ENCODE assay signal across 8 cellular contexts in genomic region chr17:21213005-21213404, GRCh38. TPM values are rescaled to one million over a fixed set of nuclear protein-coding genes. Genes with fewer than 3 reads are reported as not detected.
A peak's percentile ranks its signal among the peaks of the same experiment; 100 is the strongest.
DNase-seq lines count a peak whose midpoint lies in the region.

No MANE protein-coding gene starts in this region.

- no peaks in the 10 kb centered on the region for H3K27me3 ChIP-seq in stomach smooth muscle (ENCODE audit: control insufficient read depth in 1 of 2, insufficient read depth in 2 of 2, low read length in 2 of 2)

- DNase-seq in T-helper 1 cell (no peak), immature natural killer cell (no peak), HK-2 (ENCODE audit: unreplicated experiment) (no peak), NOMO-1 (lab: John Stamatoyannopoulos, UW; ENCODE audit: unreplicated experiment in 2 of 2) (no peak)
- no peak for DNase-seq in NK-92 treated with Interleukin-12 subunit alpha and Interleukin-12 subunit beta, amount 100 ng/mL, for 24 hours (lab: John Stamatoyannopoulos, UW)

- peak overlapping the region; percentile 93 for H3K4me3 ChIP-seq in stomach smooth muscle (ENCODE audit: low read length in 2 of 2)

- peaks cover 6 to 11% of the 10 kb centered on the region in 2 donors for H3K36me3 ChIP-seq in stomach smooth muscle (ENCODE audit: control insufficient read depth in 2 of 2, insufficient read depth in 2 of 2, low read length in 2 of 2)

- peak overlapping the region; percentile 91 for H3K27ac ChIP-seq in stomach smooth muscle (ENCODE audit: low read length)

- H3K4me1 ChIP-seq in stomach smooth muscle (ENCODE audit: control insufficient read depth, insufficient read depth, low read length) = peaks cover 33% of the 10 kb centered on the region

- peak overlapping the region; percentile 94 for H3K27ac Mint-ChIP-seq in T-helper 1 cell treated with Interleukin-12 subunit alpha and Interleukin-12 subunit beta and Interleukin-4 antibody, amounts not matched to agents 30 μg/mL and 1 μg/mL, for 36 hours
- peak overlapping the region; percentile 91 for H3K27ac Mint-ChIP-seq in activated naive CD8-positive, alpha-beta T cell
- peak overlapping the region; percentile 83 to 93 (median 91) for H3K27ac Mint-ChIP-seq in immature natural killer cell

- H3K4me3 Mint-ChIP-seq in T-helper 1 cell treated with Interleukin-12 subunit alpha and Interleukin-12 subunit beta and Interleukin-4 antibody, amounts not matched to agents 30 μg/mL and 1 μg/mL, for 36 hours = peak overlapping the region; percentile 94
- H3K4me3 Mint-ChIP-seq in activated naive CD8-positive, alpha-beta T cell = peak overlapping the region; percentile 96
- peak overlapping the region; percentile 89 to 92 (median 92) for H3K4me3 Mint-ChIP-seq in immature natural killer cell

- no peaks in the 10 kb centered on the region for H3K9me3 ChIP-seq in stomach smooth muscle (ENCODE audit: control insufficient read depth in 2 of 2, low read length in 2 of 2)

- peaks cover 9% of the 10 kb centered on the region for H3K36me3 Mint-ChIP-seq in T-helper 1 cell treated with Interleukin-12 subunit alpha and Interleukin-12 subunit beta and Interleukin-4 antibody, amounts not matched to agents 30 μg/mL and 1 μg/mL, for 36 hours (ENCODE audit: low read depth)
- H3K36me3 Mint-ChIP-seq in activated naive CD8-positive, alpha-beta T cell = peaks cover 5% of the 10 kb centered on the region
- peaks cover 0 to 4% (median 0%) of the 10 kb centered on the region in 3 donors for H3K36me3 Mint-ChIP-seq in immature natural killer cell

- no peaks in the 10 kb centered on the region for H3K27me3 Mint-ChIP-seq in T-helper 1 cell treated with Interleukin-12 subunit alpha and Interleukin-12 subunit beta and Interleukin-4 antibody, amounts not matched to agents 30 μg/mL and 1 μg/mL, for 36 hours (ENCODE audit: low read depth)
- H3K27me3 Mint-ChIP-seq in activated naive CD8-positive, alpha-beta T cell = no peaks in the 10 kb centered on the region
- peaks cover 0 to 2% (median 2%) of the 10 kb centered on the region in 3 donors for H3K27me3 Mint-ChIP-seq in immature natural killer cell (ENCODE audit: low read depth in 3 of 3)

- no peaks in the 10 kb centered on the region for H3K9me3 Mint-ChIP-seq in T-helper 1 cell treated with Interleukin-12 subunit alpha and Interleukin-12 subunit beta and Interleukin-4 antibody, amounts not matched to agents 30 μg/mL and 1 μg/mL, for 36 hours
- H3K9me3 Mint-ChIP-seq in activated naive CD8-positive, alpha-beta T cell (ENCODE audit: low read depth) = no peaks in the 10 kb centered on the region
- no peaks in the 10 kb centered on the region for H3K9me3 Mint-ChIP-seq in immature natural killer cell

- H3K9ac ChIP-seq in stomach smooth muscle (ENCODE audit: low read length in 2 of 2) = peak overlapping the region; percentile 94 to 95

- H3K4me1 Mint-ChIP-seq in T-helper 1 cell treated with Interleukin-12 subunit alpha and Interleukin-12 subunit beta and Interleukin-4 antibody, amounts not matched to agents 30 μg/mL and 1 μg/mL, for 36 hours (ENCODE audit: low read depth) = peaks cover 31% of the 10 kb centered on the region
- H3K4me1 Mint-ChIP-seq in activated naive CD8-positive, alpha-beta T cell (ENCODE audit: low read depth) = peaks cover 59% of the 10 kb centered on the region
- peaks cover 54 to 60% of the 10 kb centered on the region in 2 donors for H3K4me1 Mint-ChIP-seq in immature natural killer cell

RNA-seq across cellular contexts. Expression of gene TMEM11, which starts 1.0 kb away (rescaled TPM):
- polyA plus RNA-seq in immature natural killer cell = 10 to 100 TPM; 36.9 to 56.4 (median 44.2) TPM

RNA-seq across cellular contexts. Expression of gene NATD1, which starts 40.2 kb away (rescaled TPM):
- 1 to 10 TPM in 2 of 3 donors, under 1 TPM in 1; 0.57 to 3.4 (median 2.5) TPM for polyA plus RNA-seq in immature natural killer cell
